15 cellular contexts compared by ENCODE assay signal in the genomic region with DNA sequence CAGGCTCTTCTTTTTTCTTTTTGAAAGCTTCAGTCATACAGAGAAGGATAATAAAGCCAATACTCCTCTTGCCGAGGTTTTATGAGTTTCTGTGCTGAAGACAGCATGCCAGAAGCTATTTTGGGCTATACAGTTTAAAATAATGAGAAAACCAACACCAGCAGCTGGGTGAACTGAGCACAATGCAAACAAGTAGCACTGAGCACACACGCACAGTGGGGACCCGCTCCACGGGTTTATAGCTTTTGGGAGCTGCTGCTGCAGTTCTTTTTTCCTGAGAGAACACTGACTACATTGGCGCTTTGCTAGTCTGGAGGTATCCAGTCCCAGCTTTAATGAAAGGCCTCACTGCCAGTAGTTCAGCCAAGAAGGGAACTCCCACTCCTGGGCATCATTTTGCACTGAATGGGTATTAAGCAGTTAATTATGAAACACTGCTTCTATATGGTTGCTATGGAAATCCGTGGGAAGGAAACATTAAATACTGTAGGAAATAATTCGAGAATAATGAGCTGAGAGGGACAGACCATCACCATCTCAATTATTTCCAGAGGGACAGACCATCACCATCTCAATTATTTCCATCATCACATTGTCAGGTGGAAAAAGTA.
A peak's percentile ranks its signal among the peaks of the same experiment; 100 is the strongest.
DNase-seq lines count a peak whose midpoint lies in the region; ATAC-seq and TF ChIP-seq lines count a peak whose summit lies in the region.
"Had no signal": no experiment of that assay in that cellular context is flagged by ENCODE, and none has a peak within 500 bp of the region (broad histone marks: within the 10 kb centered on the region; RNA-seq: fewer than 3 reads in every experiment).

No MANE protein-coding gene starts in this region.

- intact Hi-C loops in vagina (cut with DNase I) = no loop called here

- H3K9me3 ChIP-seq in vagina = no peaks in the 10 kb centered on the region
- H3K9me3 ChIP-seq: left lung had no signal

- TF ChIP-seq POLR2A in vagina (IDR thresholded peaks at IDR 0.05) = no peak

- ATAC-seq in GM19324 (IDR thresholded peaks at IDR 0.05; ENCODE audit: low FRiP score, unreplicated experiment) = no peak
- ATAC-seq in GM19023 (IDR thresholded peaks at IDR 0.05; ENCODE audit: unreplicated experiment) = no peak
- ATAC-seq: left lung; stimulated activated naive CD8-positive, alpha-beta T cell treated with anti-CD3 and anti-CD28 coated beads, Interleukin-15, Interleukin-2, amounts not matched to agents 100 U/mL and 50 U/mL, for 24 hours had no signal

- H3K4me1 ChIP-seq in vagina = peaks cover 16% of the 10 kb centered on the region
- H3K4me1 ChIP-seq: left lung had no signal

- peak; percentile 88 for DNase-seq in NCI-H146 treated with DMSO at 0.1 percent for 48 hours (lab: John Stamatoyannopoulos, UW; ENCODE audit: unreplicated experiment)
- peak; percentile 68 to 82 for DNase-seq in SHP77 (lab: John Stamatoyannopoulos, UW)
- DNase-seq in middle frontal gyrus (ENCODE audit: extremely low spot score, low spot score) = peak; percentile 32
- no peak for DNase-seq in vagina (ENCODE audit: extremely low spot score in 2 of 2)
- DNase-seq in HCEC 1CT = no peak
- DNase-seq: left lung; NCI-H1436; stimulated activated naive CD8-positive, alpha-beta T cell treated with anti-CD3 and anti-CD28 coated beads, Interleukin-15, Interleukin-2, amounts not matched to agents 100 U/mL and 50 U/mL, for 24 hours; T-helper 2 cell had no signal

- no peaks in the 10 kb centered on the region for H3K27me3 ChIP-seq in vagina
- H3K27me3 ChIP-seq: cardiac muscle cell, left lung had no signal

- no peak for TF ChIP-seq CTCF in vagina (IDR thresholded peaks at IDR 0.05)

- no peaks in the 10 kb centered on the region for H3K36me3 ChIP-seq in vagina
- H3K36me3 ChIP-seq: cardiac muscle cell, left lung had no signal

- H3K4me3 ChIP-seq in vagina = no peak overlapping the region
- H3K4me3 ChIP-seq: cardiac muscle cell, left lung, skin epidermis had no signal

- peak overlapping the region; percentile 70 for H3K27ac ChIP-seq in vagina
- H3K27ac ChIP-seq: C4-2B, cardiac muscle cell, KMS-11, left lung had no signal

Comparison
In these comparisons a context has a peak if more than half of its experiments do, and no peak if none do; other contexts are left out.
1. DNase-seq: peak in NCI-H146 treated with DMSO at 0.1 percent for 48 hours (single experiment), SHP77 (2 of 2) and middle frontal gyrus (single experiment); none in vagina (0 of 2) and HCEC 1CT (single experiment).